Comparison of ENCODE assay signal across 15 cellular contexts in the genomic region with DNA sequence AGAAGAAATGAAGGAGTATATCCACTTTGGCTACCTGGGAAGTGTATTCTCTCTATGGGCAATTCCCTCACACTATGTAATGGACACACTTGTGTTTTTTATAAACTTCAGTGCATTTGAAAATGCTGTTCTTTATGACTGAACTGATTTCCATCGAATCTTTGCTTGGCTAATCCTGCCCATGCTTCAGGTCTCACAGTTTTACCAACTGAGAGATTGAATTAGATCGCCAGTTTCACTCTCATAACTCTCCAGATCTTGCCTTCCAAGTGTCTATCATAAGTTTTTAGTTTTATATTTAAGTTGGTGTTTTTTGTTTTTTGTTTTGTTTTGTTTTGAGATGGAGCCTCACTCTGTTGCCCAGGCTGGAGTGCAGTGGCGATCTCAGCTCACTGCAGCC.
A peak's percentile ranks its signal among the peaks of the same experiment; 100 is the strongest.
DNase-seq lines count a peak whose midpoint lies in the region; TF ChIP-seq lines count a peak whose summit lies in the region.
"Had no signal": no experiment of that assay in that cellular context is flagged by ENCODE, and none has a peak within 500 bp of the region (broad histone marks: within the 10 kb centered on the region; RNA-seq: fewer than 3 reads in every experiment).

No MANE protein-coding gene starts in this region.

- no peaks in the 10 kb centered on the region for H3K36me3 ChIP-seq in MM.1S (replicated peaks; ENCODE audit: insufficient read depth, low read length)
- H3K36me3 ChIP-seq in sigmoid colon, result no peaks in the 10 kb centered on the region
- H3K36me3 ChIP-seq: colonic mucosa, left ventricle myocardium inferior, prostate gland, uterus had no signal

- peak overlapping the region; percentile 18 for H2AFZ ChIP-seq in MM.1S (ENCODE audit: low read length)

- no peak for TF ChIP-seq POLR2A in sigmoid colon (IDR thresholded peaks at IDR 0.05)

- no peaks in the 10 kb centered on the region for H3K27me3 Mint-ChIP-seq in activated CD4-positive, alpha-beta T cell treated with anti-CD3 and anti-CD28 coated beads, Interleukin-2, amount 10 ng/mL, durations not matched to agents 7 days and 5 days
- no peaks in the 10 kb centered on the region for H3K27me3 Mint-ChIP-seq in activated T-helper 2 cell treated with anti-CD3 and anti-CD28 coated beads, Interferon-gamma antibody, Interleukin-2, Interleukin-4, amounts not matched to agents 10 μg/mL and 5 μg/mL and 100 μg/mL, durations not matched to agents 14 hours and 24 hours and 36 hours (ENCODE audit: low read depth)

- H3K9ac ChIP-seq in MM.1S (ENCODE audit: low read length), result no peak overlapping the region

- H3K9me3 Mint-ChIP-seq in activated CD4-positive, alpha-beta T cell treated with anti-CD3 and anti-CD28 coated beads, Interleukin-2, amount 10 ng/mL, durations not matched to agents 7 days and 5 days, result no peaks in the 10 kb centered on the region
- H3K9me3 Mint-ChIP-seq in activated T-helper 2 cell treated with anti-CD3 and anti-CD28 coated beads, Interferon-gamma antibody, Interleukin-2, Interleukin-4, amounts not matched to agents 10 μg/mL and 5 μg/mL and 100 μg/mL, durations not matched to agents 14 hours and 24 hours and 36 hours, result no peaks in the 10 kb centered on the region

- no peak for TF ChIP-seq EP300 in sigmoid colon (IDR thresholded peaks at IDR 0.05)

- peaks cover 20% of the 10 kb centered on the region for H3K4me1 ChIP-seq in MM.1S (ENCODE audit: low read length)
- H3K4me1 ChIP-seq in sigmoid colon, result peaks cover 0 to 48% (median 38%) of the 10 kb centered on the region in 4 donors
- H3K4me1 ChIP-seq: colonic mucosa, prostate gland, uterus had no signal

- WGBS in sigmoid colon, 2 donors, result 87 to 94% methylated on average over 3 of the region's 3 CpGs

- DNase-seq in activated CD4-positive, alpha-beta T cell treated with anti-CD3 and anti-CD28 coated beads, Interleukin-2, amount 10 ng/mL, durations not matched to agents 7 days and 5 days, result no peak
- DNase-seq in activated CD4-positive, alpha-beta T cell treated with anti-CD3 and anti-CD28 coated beads for 4 hours, result no peak
- DNase-seq in MM.1S (peak; percentile 44), sigmoid colon (no peak), head of caudate nucleus (no peak), C1 segment of cervical spinal cord (lab: John Stamatoyannopoulos, UW) (no peak), NCI-H1105 treated with DMSO at 0.1 percent for 48 hours (lab: John Stamatoyannopoulos, UW) (no peak)
- DNase-seq in activated T-helper 2 cell treated with anti-CD3 and anti-CD28 coated beads, Interferon-gamma antibody, Interleukin-2, Interleukin-4, amounts not matched to agents 10 μg/mL and 5 μg/mL and 100 μg/mL, durations not matched to agents 14 hours and 24 hours and 36 hours (ENCODE audit: low spot score), result no peak
- DNase-seq: colonic mucosa, left ventricle myocardium inferior, NCI-H2107, NCI-H748 treated with DMSO at 0.1 percent for 48 hours, uterus had no signal

- TF ChIP-seq CTCF in MM.1S (IDR thresholded peaks at IDR 0.05; ENCODE audit: low read length), result no peak
- no peak for TF ChIP-seq CTCF in sigmoid colon (IDR thresholded peaks at IDR 0.05)

- CTCF ChIA-PET in activated CD4-positive, alpha-beta T cell treated with anti-CD3 and anti-CD28 coated beads, Interleukin-2, amount 10 ng/mL, durations not matched to agents 7 days and 5 days (lab: Charles Lee), result no interaction called here

- peak overlapping the region; percentile 12; the same call in 1 of the 2 replicates for H3K27ac ChIP-seq in MM.1S (ENCODE audit: low read length)
- H3K27ac ChIP-seq in sigmoid colon, result peak overlapping the region in 3 of 4 donors; percentile 82 to 89 (median 87)
- H3K27ac ChIP-seq: colonic mucosa, left ventricle myocardium inferior, prostate gland, RWPE1 had no signal

- peaks cover 50% of the 10 kb centered on the region for H3F3A ChIP-seq in MM.1S (ENCODE audit: insufficient read depth, low read length)

- peak overlapping the region; percentile 26 for H3K4me3 Mint-ChIP-seq in activated CD4-positive, alpha-beta T cell treated with anti-CD3 and anti-CD28 coated beads, Interleukin-2, amount 10 ng/mL, durations not matched to agents 7 days and 5 days
- peak overlapping the region; percentile 37 for H3K4me3 Mint-ChIP-seq in activated T-helper 2 cell treated with anti-CD3 and anti-CD28 coated beads, Interferon-gamma antibody, Interleukin-2, Interleukin-4, amounts not matched to agents 10 μg/mL and 5 μg/mL and 100 μg/mL, durations not matched to agents 14 hours and 24 hours and 36 hours (ENCODE audit: low read depth)

- intact Hi-C loops in activated T-helper 2 cell treated with anti-CD3 and anti-CD28 coated beads, Interferon-gamma antibody, Interleukin-2, Interleukin-4, amounts not matched to agents 10 μg/mL and 5 μg/mL and 100 μg/mL, durations not matched to agents 14 hours and 24 hours and 36 hours (cut with micrococcal nuclease), result loop anchor here (10.0 kb wide), 1 partner anchor 1460 kb away; no protein-coding TSS in a partner anchor
- intact Hi-C loops in sigmoid colon (cut with DNase I) (loop anchor here (5.0 to 10.0 kb wide), 3 partner anchors 33 to 260 kb away; no protein-coding TSS in a partner anchor), head of caudate nucleus (cut with DNase I) (no loop called here)

- peaks cover 40% of the 10 kb centered on the region for H3K79me2 ChIP-seq in MM.1S (ENCODE audit: low read length)

- H3K4me2 ChIP-seq in MM.1S (ENCODE audit: low read depth, low read length), result peak overlapping the region; percentile 78

- H3K9me3 ChIP-seq in MM.1S (replicated peaks; ENCODE audit: insufficient read depth, low read length) (no peaks in the 10 kb centered on the region), sigmoid colon (no peaks in the 10 kb centered on the region)
- H3K9me3 ChIP-seq: colonic mucosa, left ventricle myocardium inferior, prostate gland, uterus had no signal

- H3K36me3 Mint-ChIP-seq in activated CD4-positive, alpha-beta T cell treated with anti-CD3 and anti-CD28 coated beads, Interleukin-2, amount 10 ng/mL, durations not matched to agents 7 days and 5 days (ENCODE audit: low read depth), result peaks cover 4% of the 10 kb centered on the region
- no peaks in the 10 kb centered on the region for H3K36me3 Mint-ChIP-seq in activated T-helper 2 cell treated with anti-CD3 and anti-CD28 coated beads, Interferon-gamma antibody, Interleukin-2, Interleukin-4, amounts not matched to agents 10 μg/mL and 5 μg/mL and 100 μg/mL, durations not matched to agents 14 hours and 24 hours and 36 hours (ENCODE audit: low read depth)

- no peaks in the 10 kb centered on the region for H3K27me3 ChIP-seq in MM.1S (replicated peaks; ENCODE audit: insufficient read depth, low read length)
- no peaks in the 10 kb centered on the region for H3K27me3 ChIP-seq in sigmoid colon
- H3K27me3 ChIP-seq: colonic mucosa, uterus had no signal

- no peaks in the 10 kb centered on the region for H3K9me2 ChIP-seq in MM.1S (replicated peaks; ENCODE audit: insufficient read depth, low read length)

- peaks cover 85% of the 10 kb centered on the region for H3K4me1 Mint-ChIP-seq in activated CD4-positive, alpha-beta T cell treated with anti-CD3 and anti-CD28 coated beads, Interleukin-2, amount 10 ng/mL, durations not matched to agents 7 days and 5 days
- peaks cover 78% of the 10 kb centered on the region for H3K4me1 Mint-ChIP-seq in activated T-helper 2 cell treated with anti-CD3 and anti-CD28 coated beads, Interferon-gamma antibody, Interleukin-2, Interleukin-4, amounts not matched to agents 10 μg/mL and 5 μg/mL and 100 μg/mL, durations not matched to agents 14 hours and 24 hours and 36 hours (ENCODE audit: low read depth)

- POLR2A ChIA-PET in activated CD4-positive, alpha-beta T cell treated with anti-CD3 and anti-CD28 coated beads, Interleukin-2, amount 10 ng/mL, durations not matched to agents 7 days and 5 days (lab: Charles Lee), result no interaction called here

- peak overlapping the region; percentile 85 for H3K27ac Mint-ChIP-seq in activated CD4-positive, alpha-beta T cell treated with anti-CD3 and anti-CD28 coated beads, Interleukin-2, amount 10 ng/mL, durations not matched to agents 7 days and 5 days
- peak overlapping the region; percentile 89 for H3K27ac Mint-ChIP-seq in activated T-helper 2 cell treated with anti-CD3 and anti-CD28 coated beads, Interferon-gamma antibody, Interleukin-2, Interleukin-4, amounts not matched to agents 10 μg/mL and 5 μg/mL and 100 μg/mL, durations not matched to agents 14 hours and 24 hours and 36 hours

- peak overlapping the region; percentile 29; the same call in 1 of the 2 replicates for H3K4me3 ChIP-seq in MM.1S (ENCODE audit: low read length)
- no peak overlapping the region for H3K4me3 ChIP-seq in sigmoid colon
- H3K4me3 ChIP-seq: colonic mucosa, left ventricle myocardium inferior, prostate gland, uterus had no signal

- H4K20me1 ChIP-seq in MM.1S (ENCODE audit: insufficient read depth, low read length), result no peaks in the 10 kb centered on the region
